Comparison of ENCODE assay signal across 1 cellular context in the genomic region with DNA sequence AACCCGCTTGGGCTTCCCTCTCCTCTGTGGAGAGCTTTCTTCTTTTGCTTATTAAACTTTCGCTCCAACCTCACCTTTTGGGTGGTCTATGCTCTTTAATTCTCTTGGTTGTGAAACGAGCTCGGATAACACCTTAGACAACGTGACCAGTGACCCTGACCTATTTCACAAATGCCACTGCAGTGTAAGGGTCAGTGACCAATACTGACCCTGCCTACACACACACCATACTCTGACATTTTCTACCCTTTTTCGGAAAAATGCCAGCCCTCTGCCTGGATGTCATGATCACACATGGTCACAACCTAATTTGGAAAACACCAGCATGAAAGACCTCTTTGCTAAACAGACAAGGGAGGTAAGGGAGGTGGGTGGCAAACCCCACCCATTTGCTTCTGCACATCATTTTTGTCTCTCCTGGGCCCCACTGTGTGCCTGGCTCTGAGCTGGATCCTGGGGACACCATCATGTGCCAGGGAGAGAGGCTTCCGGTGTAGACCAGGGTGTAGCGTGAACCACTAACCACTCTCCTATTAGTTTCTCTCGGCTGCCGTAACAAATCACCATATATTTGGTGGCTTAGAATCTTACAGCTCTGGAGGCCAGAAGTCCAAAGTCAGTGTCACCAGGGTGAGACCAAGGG.
TF ChIP-seq lines count a peak whose summit lies in the region.

No MANE protein-coding gene starts in this region.

TF ChIP-seq in HepG2, 621 proteins besides CTCF, POLR2A, EP300 and RAD21 (continued from another document and continues in another):
- TF ChIP-seq SP5 (CRISPR knock-in tag; IDR thresholded peaks at IDR 0.05; ENCODE audit: borderline replicate concordance, low read depth) (peak; percentile 74; the same call in 1 of the 2 replicates), SIX4 (CRISPR knock-in tag; IDR thresholded peaks at IDR 0.05) (peak; percentile 92), REL (CRISPR knock-in tag; conservative IDR thresholded peaks at IDR 0.05) (no peak), ZNF780A (CRISPR knock-in tag; IDR thresholded peaks at IDR 0.05) (no peak), THYN1 (CRISPR knock-in tag; IDR thresholded peaks at IDR 0.05; ENCODE audit: borderline replicate concordance, low read depth) (no peak), ZNF136 (CRISPR knock-in tag; IDR thresholded peaks at IDR 0.05; ENCODE audit: low read depth) (no peak), SP140L (CRISPR knock-in tag; IDR thresholded peaks at IDR 0.05; ENCODE audit: borderline replicate concordance) (no peak), ZNF44 (CRISPR knock-in tag; IDR thresholded peaks at IDR 0.05) (0 out of 2 replicates have a peak, but pooled peaks have one; percentile 29), ZBED4 (CRISPR knock-in tag; IDR thresholded peaks at IDR 0.05; ENCODE audit: borderline replicate concordance) (0 out of 2 replicates have a peak, but pooled peaks have one; percentile 23), HOMEZ (CRISPR knock-in tag; IDR thresholded peaks at IDR 0.05; ENCODE audit: low read depth) (0 out of 2 replicates have a peak, but pooled peaks have one; percentile 44), SP1 (IDR thresholded peaks at IDR 0.05) (no peak), SP1 (CRISPR knock-in tag; IDR thresholded peaks at IDR 0.05) (0 out of 2 replicates have a peak, but pooled peaks have one; percentile 17), BRCA1 (CRISPR knock-in tag; IDR thresholded peaks at IDR 0.05) (no peak), TFDP2 (CRISPR knock-in tag; IDR thresholded peaks at IDR 0.05) (no peak), KDM6A (CRISPR knock-in tag; IDR thresholded peaks at IDR 0.05; ENCODE audit: low read depth) (no peak), ZNF616 (CRISPR knock-in tag; IDR thresholded peaks at IDR 0.05; ENCODE audit: low read depth) (no peak), NCOA2 (CRISPR knock-in tag; IDR thresholded peaks at IDR 0.05) (peak; percentile 89), SMAD1 (CRISPR knock-in tag; IDR thresholded peaks at IDR 0.05; ENCODE audit: borderline replicate concordance, low read depth) (no peak), MIER2 (CRISPR knock-in tag; IDR thresholded peaks at IDR 0.05) (peak; percentile 39; the same call in 1 of the 2 replicates), NONO (IDR thresholded peaks at IDR 0.05) (no peak), NONO (CRISPR knock-in tag; conservative IDR thresholded peaks at IDR 0.05) (0 out of 2 replicates have a peak, but pooled peaks have one; percentile 37), ATF7 (IDR thresholded peaks at IDR 0.05) (no peak), ATF7 (CRISPR knock-in tag; IDR thresholded peaks at IDR 0.05) (no peak), ZNF563 (CRISPR knock-in tag; IDR thresholded peaks at IDR 0.05) (no peak), SRSF4 (IDR thresholded peaks at IDR 0.05; ENCODE audit: low read depth, low read length, poor library complexity, severe bottlenecking) (no peak), ZNF460 (CRISPR knock-in tag; IDR thresholded peaks at IDR 0.05; ENCODE audit: borderline replicate concordance) (no peak), TBX2 (CRISPR knock-in tag; IDR thresholded peaks at IDR 0.05; ENCODE audit: borderline replicate concordance) (peak; percentile 88), ZFP36 (IDR thresholded peaks at IDR 0.05; ENCODE audit: borderline replicate concordance, low read depth, low read length, partially characterized antibody) (no peak), TP53 (CRISPR knock-in tag; conservative IDR thresholded peaks at IDR 0.05) (no peak), ZNF101 (CRISPR knock-in tag; IDR thresholded peaks at IDR 0.05; ENCODE audit: borderline replicate concordance, low read depth) (no peak; the same call in 1 of the 2 replicates), SNAPC2 (CRISPR knock-in tag; IDR thresholded peaks at IDR 0.05) (no peak), HMG20A (CRISPR knock-in tag; IDR thresholded peaks at IDR 0.05; ENCODE audit: borderline replicate concordance) (peak; percentile 82), HMGA1 (CRISPR knock-in tag; conservative IDR thresholded peaks at IDR 0.05) (no peak), ZNF547 (CRISPR knock-in tag; IDR thresholded peaks at IDR 0.05) (no peak), TSC22D2 (CRISPR knock-in tag; IDR thresholded peaks at IDR 0.05; ENCODE audit: borderline replicate concordance) (no peak), IRF2 (CRISPR knock-in tag; IDR thresholded peaks at IDR 0.05) (0 out of 2 replicates have a peak, but pooled peaks have one; percentile 44), KDM2A (CRISPR knock-in tag; IDR thresholded peaks at IDR 0.05; ENCODE audit: borderline replicate concordance, low read depth) (0 out of 2 replicates have a peak, but pooled peaks have one; percentile 19), GATA4 (IDR thresholded peaks at IDR 0.05; ENCODE audit: borderline replicate concordance, low read depth) (peak; percentile 87)
- TF ChIP-seq, protein P1, sequence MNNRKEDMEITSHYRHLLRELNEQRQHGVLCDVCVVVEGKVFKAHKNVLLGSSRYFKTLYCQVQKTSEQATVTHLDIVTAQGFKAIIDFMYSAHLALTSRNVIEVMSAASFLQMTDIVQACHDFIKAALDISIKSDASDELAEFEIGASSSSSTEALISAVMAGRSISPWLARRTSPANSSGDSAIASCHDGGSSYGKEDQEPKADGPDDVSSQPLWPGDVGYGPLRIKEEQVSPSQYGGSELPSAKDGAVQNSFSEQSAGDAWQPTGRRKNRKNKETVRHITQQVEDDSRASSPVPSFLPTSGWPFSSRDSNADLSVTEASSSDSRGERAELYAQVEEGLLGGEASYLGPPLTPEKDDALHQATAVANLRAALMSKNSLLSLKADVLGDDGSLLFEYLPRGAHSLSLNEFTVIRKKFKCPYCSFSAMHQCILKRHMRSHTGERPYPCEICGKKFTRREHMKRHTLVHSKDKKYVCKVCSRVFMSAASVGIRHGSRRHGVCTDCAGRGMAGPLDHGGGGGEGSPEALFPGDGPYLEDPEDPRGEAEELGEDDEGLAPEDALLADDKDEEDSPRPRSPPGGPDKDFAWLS (CRISPR knock-in tag; IDR thresholded peaks at IDR 0.05; ENCODE audit: borderline replicate concordance), result no peak
- TF ChIP-seq, protein P2, sequence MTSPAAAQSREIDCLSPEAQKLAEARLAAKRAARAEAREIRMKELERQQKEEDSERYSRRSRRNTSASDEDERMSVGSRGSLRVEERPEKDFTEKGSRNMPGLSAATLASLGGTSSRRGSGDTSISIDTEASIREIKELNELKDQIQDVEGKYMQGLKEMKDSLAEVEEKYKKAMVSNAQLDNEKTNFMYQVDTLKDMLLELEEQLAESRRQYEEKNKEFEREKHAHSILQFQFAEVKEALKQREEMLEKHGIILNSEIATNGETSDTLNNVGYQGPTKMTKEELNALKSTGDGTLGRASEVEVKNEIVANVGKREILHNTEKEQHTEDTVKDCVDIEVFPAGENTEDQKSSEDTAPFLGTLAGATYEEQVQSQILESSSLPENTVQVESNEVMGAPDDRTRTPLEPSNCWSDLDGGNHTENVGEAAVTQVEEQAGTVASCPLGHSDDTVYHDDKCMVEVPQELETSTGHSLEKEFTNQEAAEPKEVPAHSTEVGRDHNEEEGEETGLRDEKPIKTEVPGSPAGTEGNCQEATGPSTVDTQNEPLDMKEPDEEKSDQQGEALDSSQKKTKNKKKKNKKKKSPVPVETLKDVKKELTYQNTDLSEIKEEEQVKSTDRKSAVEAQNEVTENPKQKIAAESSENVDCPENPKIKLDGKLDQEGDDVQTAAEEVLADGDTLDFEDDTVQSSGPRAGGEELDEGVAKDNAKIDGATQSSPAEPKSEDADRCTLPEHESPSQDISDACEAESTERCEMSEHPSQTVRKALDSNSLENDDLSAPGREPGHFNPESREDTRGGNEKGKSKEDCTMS (CRISPR knock-in tag; conservative IDR thresholded peaks at IDR 0.05), result no peak
- TF ChIP-seq, protein P3, sequence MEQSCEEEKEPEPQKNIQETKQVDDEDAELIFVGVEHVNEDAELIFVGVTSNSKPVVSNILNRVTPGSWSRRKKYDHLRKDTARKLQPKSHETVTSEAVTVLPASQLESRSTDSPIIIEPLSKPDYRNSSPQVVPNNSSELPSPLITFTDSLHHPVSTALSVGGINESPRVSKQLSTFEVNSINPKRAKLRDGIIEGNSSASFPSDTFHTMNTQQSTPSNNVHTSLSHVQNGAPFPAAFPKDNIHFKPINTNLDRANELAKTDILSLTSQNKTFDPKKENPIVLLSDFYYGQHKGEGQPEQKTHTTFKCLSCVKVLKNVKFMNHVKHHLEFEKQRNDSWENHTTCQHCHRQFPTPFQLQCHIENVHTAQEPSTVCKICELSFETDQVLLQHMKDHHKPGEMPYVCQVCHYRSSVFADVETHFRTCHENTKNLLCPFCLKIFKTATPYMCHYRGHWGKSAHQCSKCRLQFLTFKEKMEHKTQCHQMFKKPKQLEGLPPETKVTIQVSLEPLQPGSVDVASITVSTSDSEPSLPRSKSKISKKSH (CRISPR knock-in tag; IDR thresholded peaks at IDR 0.05; ENCODE audit: borderline replicate concordance), result no peak
- TF ChIP-seq, protein P4, sequence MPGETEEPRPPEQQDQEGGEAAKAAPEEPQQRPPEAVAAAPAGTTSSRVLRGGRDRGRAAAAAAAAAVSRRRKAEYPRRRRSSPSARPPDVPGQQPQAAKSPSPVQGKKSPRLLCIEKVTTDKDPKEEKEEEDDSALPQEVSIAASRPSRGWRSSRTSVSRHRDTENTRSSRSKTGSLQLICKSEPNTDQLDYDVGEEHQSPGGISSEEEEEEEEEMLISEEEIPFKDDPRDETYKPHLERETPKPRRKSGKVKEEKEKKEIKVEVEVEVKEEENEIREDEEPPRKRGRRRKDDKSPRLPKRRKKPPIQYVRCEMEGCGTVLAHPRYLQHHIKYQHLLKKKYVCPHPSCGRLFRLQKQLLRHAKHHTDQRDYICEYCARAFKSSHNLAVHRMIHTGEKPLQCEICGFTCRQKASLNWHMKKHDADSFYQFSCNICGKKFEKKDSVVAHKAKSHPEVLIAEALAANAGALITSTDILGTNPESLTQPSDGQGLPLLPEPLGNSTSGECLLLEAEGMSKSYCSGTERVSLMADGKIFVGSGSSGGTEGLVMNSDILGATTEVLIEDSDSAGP (CRISPR knock-in tag; IDR thresholded peaks at IDR 0.05; ENCODE audit: borderline replicate concordance), result peak; percentile 26; the same call in 1 of the 2 replicates
- TF ChIP-seq, protein P5, sequence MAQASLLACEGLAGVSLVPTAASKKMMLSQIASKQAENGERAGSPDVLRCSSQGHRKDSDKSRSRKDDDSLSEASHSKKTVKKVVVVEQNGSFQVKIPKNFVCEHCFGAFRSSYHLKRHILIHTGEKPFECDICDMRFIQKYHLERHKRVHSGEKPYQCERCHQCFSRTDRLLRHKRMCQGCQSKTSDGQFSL (CRISPR knock-in tag; IDR thresholded peaks at IDR 0.05), result no peak
